Comparison of ENCODE assay signal across 1 cellular context in the genomic region with DNA sequence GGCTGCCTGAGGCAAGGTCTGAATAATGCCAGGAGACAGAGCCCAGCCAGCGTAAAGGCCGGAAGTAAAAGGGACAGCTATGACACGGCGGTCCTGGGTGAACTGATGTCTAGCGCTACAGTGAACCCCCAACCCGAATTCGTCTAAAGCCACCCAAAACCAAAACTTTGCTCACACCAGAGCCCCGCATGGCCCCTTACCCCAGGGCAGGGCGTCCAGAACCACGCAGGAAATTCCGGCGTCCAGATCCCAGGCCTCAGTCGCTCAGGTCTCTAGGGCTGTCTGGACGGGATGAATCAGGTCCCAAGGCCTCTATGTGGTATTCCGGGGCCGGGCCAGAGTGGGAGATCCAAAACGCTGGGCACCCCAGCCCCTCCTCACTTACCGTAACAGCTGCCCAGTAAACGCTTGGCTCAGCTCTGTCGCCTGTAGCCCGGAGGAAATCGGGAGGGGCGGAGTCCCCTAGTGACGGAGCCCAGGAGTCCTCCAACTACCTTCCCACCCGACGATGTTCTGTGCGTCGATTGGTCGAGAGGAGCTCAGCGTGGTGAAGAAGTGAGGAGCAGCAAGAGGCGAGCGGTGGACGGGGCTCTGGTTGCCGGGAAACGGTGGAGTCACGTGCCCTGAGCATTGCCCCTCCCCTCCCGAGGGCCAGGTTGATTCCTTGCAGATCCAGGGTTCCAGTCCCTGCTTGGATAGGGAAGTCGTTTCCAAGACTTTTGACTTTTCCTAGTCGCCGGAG.
TF ChIP-seq lines count a peak whose summit lies in the region.

TSS of gene CCDC32 (minus strand) at position 452 of the 742 bp plus-strand sequence. CDS start 2,027 bp downstream, outside the sequence.

TF ChIP-seq in K562, 482 proteins besides CTCF, POLR2A, EP300 and RAD21 (continued from another document):
- TF ChIP-seq SPI1 (IDR thresholded peaks at IDR 0.05; ENCODE audit: borderline replicate concordance, low read depth, low read length) (peak; percentile 12; the same call in 1 of the 2 replicates), ZKSCAN3 (CRISPR knock-in tag; IDR thresholded peaks at IDR 0.05) (no peak), SOX6 (IDR thresholded peaks at IDR 0.05) (no peak), CEBPG (CRISPR knock-in tag; IDR thresholded peaks at IDR 0.05) (no peak), CEBPG (tag; conservative IDR thresholded peaks at IDR 0.05 in 1 of 2, IDR thresholded peaks at IDR 0.05 in 1 of 2) (no peak), YBX1 (IDR thresholded peaks at IDR 0.05) (no peak), TAF9B (IDR thresholded peaks at IDR 0.05; ENCODE audit: partially characterized antibody) (peak; percentile 20), JUN (IDR thresholded peaks at IDR 0.05; ENCODE audit: borderline replicate concordance, low read depth, low read length) (peak; percentile 60; the same call in 1 of the 2 replicates), JUN (CRISPR knock-in tag; IDR thresholded peaks at IDR 0.05; ENCODE audit: borderline replicate concordance) (no peak), ELF4 (CRISPR knock-in tag; IDR thresholded peaks at IDR 0.05) (no peak), ARID1B (IDR thresholded peaks at IDR 0.05) (no peak)
TF ChIP-seq in K562: peak in this region for 84.
